Comparison of ENCODE assay signal across 25 cellular contexts in genomic region chr1:238370600-238370999, GRCh38.
DNase-seq lines count a peak whose midpoint lies in the region; ATAC-seq and TF ChIP-seq lines count a peak whose summit lies in the region.
"Had no signal": no experiment of that assay in that cellular context is flagged by ENCODE, and none has a peak within 500 bp of the region (broad histone marks: within the 10 kb centered on the region; RNA-seq: fewer than 3 reads in every experiment).

No MANE protein-coding gene starts in this region.

- H4K20me1 ChIP-seq in H9 (ENCODE audit: control insufficient read depth, insufficient read depth, insufficient read length) = no peaks in the 10 kb centered on the region
- H4K20me1 ChIP-seq: BLaER1 treated with 17β-estradiol and CSF1 and Interleukin-3, amounts not matched to agents 10 nM and 100 nM had no signal

- H3K4me3 ChIP-seq in right lobe of liver = no peak overlapping the region
- no peak overlapping the region for H3K4me3 ChIP-seq in trophoblast cell (ENCODE audit: low read depth, low read length)
- H3K4me3 ChIP-seq in transverse colon = no peak overlapping the region
- H3K4me3 ChIP-seq: A549; BLaER1 treated with 17β-estradiol and CSF1 and Interleukin-3, amounts not matched to agents 10 nM and 100 nM; GM12878; GM23338; HAP-1 had no signal

- H2BK20ac ChIP-seq in H9 (ENCODE audit: low read depth, low read length, poor library complexity, severe bottlenecking) = no peak overlapping the region

- H4K91ac ChIP-seq in H9 (ENCODE audit: insufficient read length, low read depth, low read length) (no peak overlapping the region), trophoblast cell (ENCODE audit: low read depth, low read length) (no peak overlapping the region)

- TF ChIP-seq POLR2A in right lobe of liver (IDR thresholded peaks at IDR 0.05) (no peak), transverse colon (IDR thresholded peaks at IDR 0.05) (no peak)

- H2AK5ac ChIP-seq in H9 (ENCODE audit: insufficient read length, low read length) (no peak overlapping the region), trophoblast cell (ENCODE audit: low read length) (no peak overlapping the region)

- no peak overlapping the region for H3K14ac ChIP-seq in H9 (ENCODE audit: insufficient read depth, low read length)
- no peak overlapping the region for H3K14ac ChIP-seq in trophoblast cell (ENCODE audit: low read length)

- H2AFZ ChIP-seq in H9 (ENCODE audit: low read length) = no peak overlapping the region
- no peak overlapping the region for H2AFZ ChIP-seq in trophoblast cell (ENCODE audit: insufficient read depth, low read length, poor library complexity)
- H2AFZ ChIP-seq: GM23338 had no signal

- H2BK120ac ChIP-seq in H9 (ENCODE audit: low read depth, low read length, poor library complexity, severe bottlenecking) = no peak overlapping the region
- no peak overlapping the region for H2BK120ac ChIP-seq in trophoblast cell (ENCODE audit: insufficient read depth, low read length, poor library complexity)

- H3K79me1 ChIP-seq in H9 (ENCODE audit: insufficient read depth, low read depth, low read length, poor library complexity, severe bottlenecking) (no peaks in the 10 kb centered on the region), trophoblast cell (ENCODE audit: low read length) (no peaks in the 10 kb centered on the region)

- H3K4me3 Mint-ChIP-seq in H9 = no peak overlapping the region
- H3K4me3 Mint-ChIP-seq: CD14-positive monocyte; CD4-positive, alpha-beta T cell; CD8-positive, alpha-beta memory T cell; GM23338; HFFc6 had no signal

- H4K5ac ChIP-seq in H9 (ENCODE audit: insufficient read length, low read depth, low read length) = no peak overlapping the region

- H3K36me3 ChIP-seq in right lobe of liver = no peaks in the 10 kb centered on the region
- no peaks in the 10 kb centered on the region for H3K36me3 ChIP-seq in trophoblast cell (ENCODE audit: control insufficient read depth in 1 of 2, insufficient read depth in 2 of 2, low read length in 2 of 2)
- no peaks in the 10 kb centered on the region for H3K36me3 ChIP-seq in transverse colon
- H3K36me3 ChIP-seq: BE2C; BLaER1 treated with 17β-estradiol and CSF1 and Interleukin-3, amounts not matched to agents 10 nM and 100 nM; HAP-1 had no signal

- H4K8ac ChIP-seq in H9 (replicated peaks; ENCODE audit: insufficient read length, low read depth, low read length) (no peak overlapping the region), trophoblast cell (ENCODE audit: low read depth, low read length) (no peak overlapping the region)

- intact Hi-C loops in right lobe of liver (cut with DNase I) = no loop called here
- intact Hi-C loops in transverse colon (cut with DNase I; ENCODE audit: low total_unique reads) = no loop called here

- H3K4ac ChIP-seq in H9 (ENCODE audit: low read depth, low read length) (no peak overlapping the region), trophoblast cell (ENCODE audit: low read depth, low read length) (no peak overlapping the region)

- H3K18ac ChIP-seq in H9 (ENCODE audit: insufficient read length, low read depth, low read length) = no peak overlapping the region
- no peak overlapping the region for H3K18ac ChIP-seq in trophoblast cell (ENCODE audit: low read length)

- no peak overlapping the region for H4K12ac ChIP-seq in trophoblast cell (ENCODE audit: low read depth, low read length)

- H3K56ac ChIP-seq in H9 (ENCODE audit: insufficient read length, low read depth, low read length) = no peak overlapping the region

- peaks cover 0 to 2% of the 10 kb centered on the region in 2 experiments; a peak in 2 of 4 replicates for H3K4me1 Mint-ChIP-seq in H9
- H3K4me1 Mint-ChIP-seq: CD14-positive monocyte; CD8-positive, alpha-beta memory T cell; GM23338 had no signal

- H3K23me2 ChIP-seq in H9 (ENCODE audit: insufficient read length, low read depth, low read length, poor library complexity, severe bottlenecking) = no peaks in the 10 kb centered on the region

- H3K4me2 ChIP-seq in H9 (ENCODE audit: insufficient read depth, insufficient read length, low read length) (no peak overlapping the region), trophoblast cell (ENCODE audit: low read length) (no peak overlapping the region)
- H3K4me2 ChIP-seq: A549; BLaER1 treated with 17β-estradiol and CSF1 and Interleukin-3, amounts not matched to agents 10 nM and 100 nM; GM23338 had no signal

- H3K27me3 Mint-ChIP-seq in H9 (ENCODE audit: low read depth) = no peaks in the 10 kb centered on the region
- H3K27me3 Mint-ChIP-seq: CD4-positive, alpha-beta T cell; CD8-positive, alpha-beta memory T cell had no signal

- no peaks in the 10 kb centered on the region for H3K9me3 ChIP-seq in H9 (ENCODE audit: control insufficient read depth, low read depth, low read length)
- H3K9me3 ChIP-seq in right lobe of liver = no peaks in the 10 kb centered on the region
- H3K9me3 ChIP-seq in trophoblast cell (ENCODE audit: insufficient read depth, low read depth, low read length) = no peaks in the 10 kb centered on the region
- no peaks in the 10 kb centered on the region for H3K9me3 ChIP-seq in transverse colon
- H3K9me3 ChIP-seq: A549; BE2C; BLaER1 treated with 17β-estradiol and CSF1 and Interleukin-3, amounts not matched to agents 10 nM and 100 nM; HAP-1 had no signal

- no peak overlapping the region; a peak in 1 of 7 replicates for H3K27ac Mint-ChIP-seq in H9
- H3K27ac Mint-ChIP-seq: CD4-positive, alpha-beta T cell; CD8-positive, alpha-beta memory T cell; GM23338; HFFc6 had no signal

- no peak overlapping the region for H2BK15ac ChIP-seq in H9 (ENCODE audit: low read depth, low read length)

- TF ChIP-seq CTCF in H9 (conservative IDR thresholded peaks at IDR 0.05) (no peak), right lobe of liver (IDR thresholded peaks at IDR 0.05) (no peak), transverse colon (IDR thresholded peaks at IDR 0.05) (no peak)

- WGBS in H9 (ENCODE audit: extremely low coverage, insufficient read length, low lambda C conversion rate) = no CpG with 5 or more reads among the region's 2 CpGs
- 73% methylated on average over 2 of the region's 2 CpGs for WGBS in right lobe of liver (ENCODE audit: insufficient coverage, low coverage, low lambda C conversion rate, missing lambda C conversion rate)
- no CpG with 5 or more reads among the region's 2 CpGs for WGBS in trophoblast cell (ENCODE audit: extremely low coverage, insufficient coverage, insufficient read length)
- WGBS in transverse colon (ENCODE audit: low coverage in 1 of 2), 2 donors = 71 to 72% methylated on average over 2 of the region's 2 CpGs

- H3K36me3 Mint-ChIP-seq in H9 (ENCODE audit: insufficient read depth in 1 of 3, low read depth in 3 of 3) = peaks cover 0 to 5% (median 4%) of the 10 kb centered on the region in 3 experiments; a peak in 2 of 7 replicates
- H3K36me3 Mint-ChIP-seq: CD14-positive monocyte; CD8-positive, alpha-beta memory T cell had no signal

- H2BK5ac ChIP-seq in H9 (ENCODE audit: insufficient read length, low read length) = no peak overlapping the region
- H2BK5ac ChIP-seq in trophoblast cell (ENCODE audit: low read depth, low read length, poor library complexity) = no peak overlapping the region

- H3K4me1 ChIP-seq in H9 (ENCODE audit: insufficient read depth, low read length) = no peaks in the 10 kb centered on the region
- peaks cover 0 to 20% (median 4%) of the 10 kb centered on the region in 4 donors for H3K4me1 ChIP-seq in right lobe of liver
- H3K4me1 ChIP-seq in trophoblast cell (ENCODE audit: control insufficient read depth in 1 of 2, insufficient read depth in 2 of 2, low read length in 2 of 2) = no peaks in the 10 kb centered on the region
- no peaks in the 10 kb centered on the region for H3K4me1 ChIP-seq in transverse colon
- H3K4me1 ChIP-seq: A549; BLaER1 treated with 17β-estradiol and CSF1 and Interleukin-3, amounts not matched to agents 10 nM and 100 nM; HAP-1 had no signal

- no peaks in the 10 kb centered on the region; a peak in 1 of 5 replicates for H3K9me3 Mint-ChIP-seq in H9
- H3K9me3 Mint-ChIP-seq: GM23338, HFFc6 had no signal

- H3K27me3 ChIP-seq in H9 (ENCODE audit: insufficient read depth, low read length) (no peaks in the 10 kb centered on the region), right lobe of liver (no peaks in the 10 kb centered on the region), trophoblast cell (ENCODE audit: insufficient read depth, low read length) (no peaks in the 10 kb centered on the region), transverse colon (no peaks in the 10 kb centered on the region)
- H3K27me3 ChIP-seq: BE2C; BLaER1 treated with 17β-estradiol and CSF1 and Interleukin-3, amounts not matched to agents 10 nM and 100 nM had no signal

- H2BK12ac ChIP-seq in H9 (ENCODE audit: insufficient read length, low read depth, low read length) = peak overlapping the region; percentile 82
- no peak overlapping the region for H2BK12ac ChIP-seq in trophoblast cell (ENCODE audit: low read length)

- TF ChIP-seq EP300 in transverse colon (IDR thresholded peaks at IDR 0.05; ENCODE audit: low read depth) = no peak

- H3K9ac ChIP-seq in H9 (ENCODE audit: extremely low read depth, insufficient read length, low read length) = no peak overlapping the region
- H3K9ac ChIP-seq in trophoblast cell (ENCODE audit: low read length) = peak overlapping the region; percentile 38
- H3K9ac ChIP-seq: BLaER1 treated with 17β-estradiol and CSF1 and Interleukin-3, amounts not matched to agents 10 nM and 100 nM had no signal

- in situ Hi-C loops in transverse colon (cut with MboI; ENCODE audit: low pct_ligation_motif_present in 1 of 4, low pct_unique_long_range_greater_than_20kb in 1 of 4, low sequenced_read_pairs in 3 of 4) = no loop called here

- ATAC-seq in right lobe of liver (peak; percentile 99 to 100 (median 100)), HG03108 (IDR thresholded peaks at IDR 0.05; ENCODE audit: unreplicated experiment) (no peak)
- ATAC-seq: A549, GM12878, GM23338 had no signal

- H3K23ac ChIP-seq in H9 (ENCODE audit: insufficient read length, low read depth, low read length) = no peak overlapping the region
- no peak overlapping the region for H3K23ac ChIP-seq in trophoblast cell (ENCODE audit: low read length)

- no peak overlapping the region for H3K27ac ChIP-seq in H9 (ENCODE audit: insufficient read length, low read depth, low read length)
- H3K27ac ChIP-seq in right lobe of liver = peak overlapping the region in 2 of 3 donors; percentile 45 to 50
- H3K27ac ChIP-seq in trophoblast cell (ENCODE audit: low read depth, low read length) = no peak overlapping the region
- no peak overlapping the region for H3K27ac ChIP-seq in transverse colon
- H3K27ac ChIP-seq: A549; BLaER1 treated with 17β-estradiol and CSF1 and Interleukin-3, amounts not matched to agents 10 nM and 100 nM had no signal

- DNase-seq in H9 (no peak), HuH-7.5 (ENCODE audit: low spot score) (peak; percentile 18), right lobe of liver (peak in 1 of 3 donors; percentile 47), trophoblast cell (no peak), transverse colon (no peak), SHP77 (lab: John Stamatoyannopoulos, UW) (no peak), NCI-H146 treated with DMSO at 0.1 percent for 48 hours (lab: John Stamatoyannopoulos, UW; ENCODE audit: unreplicated experiment) (no peak)
- DNase-seq: 8988T; ACHN; AML-193; BE2C; CD4-positive, alpha-beta T cell; CD8-positive, alpha-beta memory T cell; DMS 273 treated with DMSO at 0.1 percent for 48 hours; DMS79; EL; GDM1; HFFc6 had no signal

- H3T11ph ChIP-seq in H9 (ENCODE audit: low read length) = no peak overlapping the region

- H3K79me2 ChIP-seq in H9 (ENCODE audit: insufficient read depth, low read length) (no peaks in the 10 kb centered on the region), trophoblast cell (ENCODE audit: control insufficient read depth, insufficient read depth, low read length, poor library complexity) (no peaks in the 10 kb centered on the region)

Comparison
In these comparisons a context has a peak if more than half of its experiments do, and no peak if none do; other contexts are left out.
1. H3K27ac ChIP-seq: peak in right lobe of liver (2 of 3); none in H9 (single experiment), trophoblast cell (single experiment) and transverse colon (0 of 4).